In genomic region chr6:35810831-35811698, GRCh38 we compare ENCODE assay signal across 1 cellular context.
A peak's percentile ranks its signal among the peaks of the same experiment; 100 is the strongest.
TF ChIP-seq lines count a peak whose summit lies in the region.

No MANE protein-coding gene starts in this region.

TF ChIP-seq in HCT116, 20 proteins besides CTCF, POLR2A, EP300 and RAD21 (continued from another document):
- no peak for TF ChIP-seq TCF7L2 (IDR thresholded peaks at IDR 0.05; ENCODE audit: borderline replicate concordance, extremely low read depth, insufficient read depth, insufficient read length)
- TF ChIP-seq CBX3 (IDR thresholded peaks at IDR 0.05; ENCODE audit: low read depth): peak; percentile 87
- no peak for TF ChIP-seq EGR1 (IDR thresholded peaks at IDR 0.05; ENCODE audit: low read depth)
- TF ChIP-seq SP1 (IDR thresholded peaks at IDR 0.05; ENCODE audit: low read depth): peak; percentile 70
- TF ChIP-seq ZBTB33 (IDR thresholded peaks at IDR 0.05; ENCODE audit: extremely low read depth, insufficient replicate concordance, low read length): no peak
- TF ChIP-seq ZFX (IDR thresholded peaks at IDR 0.05): peak; percentile 23; the same call in 1 of the 2 replicates
- TF ChIP-seq CEBPB (IDR thresholded peaks at IDR 0.05; ENCODE audit: low read depth): no peak; the same call in 1 of the 2 replicates
- peak; percentile 36 for TF ChIP-seq POLR2AphosphoS5 (IDR thresholded peaks at IDR 0.05; ENCODE audit: low read depth, low read length)
